30 cellular contexts compared by ENCODE assay signal in the genomic region with DNA sequence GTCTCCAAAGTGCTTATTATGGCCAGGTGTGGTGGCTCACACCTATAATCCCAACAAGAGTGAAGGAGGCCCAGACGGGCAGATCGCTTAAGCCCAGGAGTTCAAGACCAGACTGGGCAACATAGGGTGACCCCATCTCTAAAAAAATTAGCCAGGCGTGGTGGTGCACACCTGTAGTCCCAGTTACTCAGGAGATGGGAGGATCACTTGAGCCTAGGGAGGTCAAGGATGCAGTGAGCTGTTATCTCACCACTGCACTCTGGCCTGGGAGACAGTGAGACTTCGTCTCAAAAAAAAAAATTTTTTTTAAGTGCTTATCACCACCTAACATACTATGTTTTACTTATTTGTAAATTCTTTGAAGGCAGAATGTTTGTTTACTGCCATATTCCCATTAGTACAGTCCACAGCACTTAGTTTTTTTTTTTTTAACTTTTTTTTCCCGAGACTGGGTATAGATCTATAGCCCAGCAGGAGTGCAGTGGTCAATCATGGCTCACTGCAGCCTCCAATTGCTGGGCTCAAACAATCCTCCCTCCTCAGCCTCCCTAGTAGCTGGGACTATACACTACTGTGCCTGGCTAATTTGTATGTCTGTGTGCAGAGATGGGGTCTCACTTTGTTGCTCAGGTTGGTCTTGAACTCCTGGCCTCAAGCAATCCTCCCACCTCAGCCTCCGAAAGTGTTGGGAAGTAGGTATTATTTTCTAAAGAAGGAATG.
"Had no signal": no experiment of that assay in that cellular context is flagged by ENCODE, and none has a peak within 500 bp of the region (broad histone marks: within the 10 kb centered on the region; RNA-seq: fewer than 3 reads in every experiment).

No MANE protein-coding gene starts in this region.

- H3K27ac ChIP-seq: body of pancreas, epithelial cell of prostate, left lung, lower lobe of right lung, ovary, skin epidermis, stomach, suprapubic skin, tibial nerve had no signal

- H3K27me3 Mint-ChIP-seq: activated CD4-positive, alpha-beta memory T cell treated with anti-CD3 and anti-CD28 coated beads, Interleukin-2, amount 10 ng/mL, durations not matched to agents 7 days and 5 days; activated CD4-positive, alpha-beta T cell treated with anti-CD3 and anti-CD28 coated beads, Interleukin-2, amount 10 ng/mL, durations not matched to agents 7 days and 5 days; activated T-cell treated with anti-CD3 and anti-CD28 coated beads, Interleukin-2, amount 50 U/mL, for 24 hours; progenitor cell of endocrine pancreas; stimulated activated memory B cell treated with anti-CD40 and anti-IgM and Interleukin-4, amounts not matched to agents 10 μg/mL and 1 μg/mL and 100 μg/mL, for 72 hours had no signal

- FAIRE-seq: colon, frontal cortex, urothelium cell line had no signal

- H3K4me3 ChIP-seq: body of pancreas, left lung, lower lobe of right lung, ovary, skin epidermis, stomach, suprapubic skin, tibial nerve had no signal

- H3K27me3 ChIP-seq: body of pancreas, left lung, ovary, stomach, suprapubic skin, tibial nerve had no signal

- H3K27ac Mint-ChIP-seq: activated CD4-positive, alpha-beta T cell treated with anti-CD3 and anti-CD28 coated beads, Interleukin-2, amount 10 ng/mL, durations not matched to agents 7 days and 5 days; nephron progenitor cell; progenitor cell of endocrine pancreas; stimulated activated memory B cell treated with anti-CD40 and anti-IgM and Interleukin-4, amounts not matched to agents 10 μg/mL and 1 μg/mL and 100 μg/mL, for 72 hours had no signal

- H3K9me3 ChIP-seq: body of pancreas, left lung, lower lobe of right lung, ovary, stomach, suprapubic skin, tibial nerve had no signal

- DNase-seq: activated CD4-positive, alpha-beta memory T cell treated with anti-CD3 and anti-CD28 coated beads, Interleukin-2, amount 10 ng/mL, durations not matched to agents 7 days and 5 days; activated CD4-positive, alpha-beta T cell treated with anti-CD3 and anti-CD28 coated beads for 1 hour; activated CD4-positive, alpha-beta T cell treated with anti-CD3 and anti-CD28 coated beads, Interleukin-2, amount 10 ng/mL, durations not matched to agents 7 days and 5 days; activated CD8-positive, alpha-beta memory T cell treated with anti-CD3 and anti-CD28 coated beads, Interleukin-2, amount 50 U/mL, for 48 hours; activated gamma-delta T cell; activated T-cell treated with anti-CD3 and anti-CD28 coated beads, Interleukin-2, amount 50 U/mL, for 24 hours; anterior cingulate cortex; body of pancreas; dermis blood vessel endothelial cell; effector CD4-positive, alpha-beta T cell; kidney glomerular epithelial cell; left lung; lower lobe of right lung; nephron progenitor cell; ovary; stimulated activated CD4-positive, alpha-beta T cell treated with anti-CD3 and anti-CD28 coated beads, Interleukin-4, amount 100 ng/mL, for 24 hours; stomach; T-helper 1 cell; T1000 had no signal

- H3K9me3 Mint-ChIP-seq: activated CD4-positive, alpha-beta memory T cell treated with anti-CD3 and anti-CD28 coated beads, Interleukin-2, amount 10 ng/mL, durations not matched to agents 7 days and 5 days; activated CD4-positive, alpha-beta T cell treated with anti-CD3 and anti-CD28 coated beads, Interleukin-2, amount 10 ng/mL, durations not matched to agents 7 days and 5 days; activated naive CD4-positive, alpha-beta T cell treated with anti-CD3 and anti-CD28 coated beads, Interleukin-2, amount 50 U/mL, for 72 hours; activated T-cell treated with anti-CD3 and anti-CD28 coated beads, Interleukin-2, amount 50 U/mL, for 24 hours; nephron progenitor cell; stimulated activated memory B cell treated with anti-CD40 and anti-IgM and Interleukin-4, amounts not matched to agents 10 μg/mL and 1 μg/mL and 100 μg/mL, for 72 hours had no signal

- H3K4me3 Mint-ChIP-seq: activated CD4-positive, alpha-beta memory T cell treated with anti-CD3 and anti-CD28 coated beads, Interleukin-2, amount 10 ng/mL, durations not matched to agents 7 days and 5 days; activated CD4-positive, alpha-beta T cell treated with anti-CD3 and anti-CD28 coated beads, Interleukin-2, amount 10 ng/mL, durations not matched to agents 7 days and 5 days; activated T-cell treated with anti-CD3 and anti-CD28 coated beads, Interleukin-2, amount 50 U/mL, for 24 hours; nephron progenitor cell; stimulated activated memory B cell treated with anti-CD40 and anti-IgM and Interleukin-4, amounts not matched to agents 10 μg/mL and 1 μg/mL and 100 μg/mL, for 72 hours had no signal

- H3K4me1 ChIP-seq: body of pancreas had no signal

- H3K4me1 Mint-ChIP-seq: nephron progenitor cell had no signal

- ATAC-seq: body of pancreas; left lung; lower lobe of right lung; sciatic nerve; stimulated activated memory B cell treated with anti-CD40 and anti-IgM and Interleukin-4, amounts not matched to agents 10 μg/mL and 1 μg/mL and 100 μg/mL, for 72 hours had no signal

- H3K36me3 ChIP-seq: ovary had no signal
